8 cellular contexts compared by ENCODE assay signal in the genomic region with DNA sequence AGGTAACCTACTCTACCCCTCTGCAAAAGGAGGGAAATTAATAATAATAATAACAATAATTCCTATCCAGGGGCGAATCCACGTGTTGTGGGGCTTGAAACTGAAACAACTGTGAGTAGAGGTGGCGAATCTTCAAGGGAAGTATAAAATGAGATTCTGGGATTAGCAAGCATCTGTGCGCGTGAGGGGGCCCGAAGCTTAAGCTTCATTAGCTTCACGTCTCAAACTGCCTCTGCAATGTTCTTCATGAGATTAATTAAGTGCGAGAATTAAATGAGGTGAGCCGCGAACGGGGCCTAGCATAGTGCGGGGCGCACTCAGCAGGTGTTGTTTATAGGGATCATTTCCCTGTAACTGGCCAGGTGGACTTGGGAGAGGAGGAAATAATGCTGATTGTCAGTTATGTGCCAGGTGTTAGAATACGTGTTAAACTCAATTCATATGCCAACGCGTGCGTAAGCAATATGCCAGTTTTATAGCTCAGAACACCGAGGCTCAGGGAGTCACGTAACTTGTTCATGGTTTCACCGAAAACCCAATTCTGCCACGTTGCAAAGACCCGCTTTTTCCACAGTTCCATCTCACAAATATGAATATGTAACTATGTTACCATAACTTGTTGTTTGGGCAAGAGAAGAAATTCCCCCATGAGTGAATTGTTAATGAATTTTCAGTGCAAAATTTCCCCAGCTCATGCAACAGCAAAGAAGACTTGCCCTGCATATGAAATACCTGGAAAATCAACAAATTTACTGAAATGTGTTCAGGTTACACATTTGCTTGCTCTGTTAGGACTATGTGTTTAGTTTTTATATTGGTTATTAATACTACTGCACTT. TPM values are rescaled to one million over a fixed set of nuclear protein-coding genes. Genes with fewer than 3 reads are reported as not detected.
DNase-seq lines count a peak whose midpoint lies in the region; ATAC-seq and TF ChIP-seq lines count a peak whose summit lies in the region.

No MANE protein-coding gene starts in this region.

- H3K4me2 ChIP-seq in SK-N-SH = peak overlapping the region; percentile 87

- no peak for TF ChIP-seq CTCF in SK-N-SH (IDR thresholded peaks at IDR 0.05)
- TF ChIP-seq CTCF in progenitor cell of endocrine pancreas (IDR thresholded peaks at IDR 0.05; ENCODE audit: unreplicated experiment) = no peak

- DNase-seq in CD4-positive, alpha-beta memory T cell = peak in 1 of 5 donors; percentile 8
- no peak for DNase-seq in SK-N-SH
- DNase-seq in progenitor cell of endocrine pancreas (ENCODE audit: low spot score, unreplicated experiment) = no peak
- no peak for DNase-seq in hepatic stellate cell (ENCODE audit: low spot score)

- peak overlapping the region; percentile 62 to 98 (median 94) for H3K27ac Mint-ChIP-seq in CD4-positive, alpha-beta memory T cell
- peak overlapping the region; percentile 8 for H3K27ac Mint-ChIP-seq in progenitor cell of endocrine pancreas

- peaks cover 20% of the 10 kb centered on the region for H3K4me1 ChIP-seq in CD4-positive, alpha-beta memory T cell (ENCODE audit: insufficient read depth, low read length)
- peaks cover 0 to 16% of the 10 kb centered on the region in 2 experiments; a peak in 2 of 4 replicates for H3K4me1 ChIP-seq in SK-N-SH (ENCODE audit: control insufficient read depth in 1 of 2, insufficient read depth in 2 of 2, low read depth in 1 of 2, low read length in 1 of 2)
- no peaks in the 10 kb centered on the region for H3K4me1 ChIP-seq in esophagus (ENCODE audit: control insufficient read depth in 2 of 2, insufficient read depth in 2 of 2, low read length in 1 of 2)

- POLR2A ChIA-PET in CD4-positive, alpha-beta memory T cell (lab: Charles Lee; ENCODE audit: partially characterized antibody) = interaction anchor here (1.1 to 5.6 kb wide), 10 partner anchors 10 to 279 kb away, joined by 3 to 137 read pairs (median 6); partner anchors contain the start of genes LTV1 and SF3B5
- POLR2A ChIA-PET in SK-N-SH (lab: Yijun Ruan, JAX) = no interaction called here

- CTCF ChIA-PET in CD4-positive, alpha-beta memory T cell (lab: Charles Lee; ENCODE audit: partially characterized antibody) = interaction anchor here (0.6 to 3.2 kb wide), 6 partner anchors 9 to 256 kb away, joined by 3 to 20 read pairs (median 4); no protein-coding TSS in a partner anchor
- CTCF ChIA-PET in SK-N-SH (lab: Yijun Ruan, JAX) = interaction anchor here (1.1 to 1.6 kb wide), 4 partner anchors 27 to 154 kb away, joined by 3 to 4 read pairs (median 4); no protein-coding TSS in a partner anchor

- no peaks in the 10 kb centered on the region for H3K9me3 Mint-ChIP-seq in CD4-positive, alpha-beta memory T cell
- no peaks in the 10 kb centered on the region for H3K9me3 Mint-ChIP-seq in progenitor cell of endocrine pancreas (ENCODE audit: low read depth)

- peak overlapping the region; percentile 88 for H3K27ac ChIP-seq in CD4-positive, alpha-beta memory T cell (ENCODE audit: low read depth, low read length)
- H3K27ac ChIP-seq in SK-N-SH (ENCODE audit: low read depth in 2 of 2, low read length in 1 of 2) = no peak overlapping the region
- H3K27ac ChIP-seq in esophagus (ENCODE audit: low read depth in 2 of 2, low read length in 1 of 2) = peak overlapping the region in 1 of 2 donors; percentile 65

- no peak for TF ChIP-seq EP300 in SK-N-SH (IDR thresholded peaks at IDR 0.05; ENCODE audit: borderline replicate concordance in 1 of 2, low read depth in 1 of 2, low read length in 1 of 2)

- no peaks in the 10 kb centered on the region for H4K20me1 ChIP-seq in SK-N-SH (ENCODE audit: insufficient read depth)

- H3K9ac ChIP-seq in SK-N-SH = no peak overlapping the region

- H3K36me3 Mint-ChIP-seq in CD4-positive, alpha-beta memory T cell = peaks cover 0 to 5% of the 10 kb centered on the region in 2 donors
- no peaks in the 10 kb centered on the region for H3K36me3 Mint-ChIP-seq in progenitor cell of endocrine pancreas (ENCODE audit: insufficient read depth)

- ATAC-seq in GM21717 (IDR thresholded peaks at IDR 0.05; ENCODE audit: unreplicated experiment) (peak; percentile 1), HG02763 (IDR thresholded peaks at IDR 0.05; ENCODE audit: unreplicated experiment) (no peak), HG02642 (IDR thresholded peaks at IDR 0.05; ENCODE audit: poor library complexity, unreplicated experiment) (no peak)

- intact Hi-C loops in CD4-positive, alpha-beta memory T cell (cut with micrococcal nuclease) = loop anchor here (1.0 to 10.0 kb wide), 5 partner anchors 30 to 222 kb away; partner anchors contain the start of genes LTV1 and SF3B5

- no peak for TF ChIP-seq RAD21 in SK-N-SH (IDR thresholded peaks at IDR 0.05; ENCODE audit: low read length)

- no peaks in the 10 kb centered on the region for H3K27me3 ChIP-seq in CD4-positive, alpha-beta memory T cell (ENCODE audit: insufficient read depth, low read length)
- H3K27me3 ChIP-seq in SK-N-SH (ENCODE audit: insufficient read depth) (peaks cover 35% of the 10 kb centered on the region), esophagus (ENCODE audit: control insufficient read depth in 1 of 2, insufficient read depth in 2 of 2, low read length in 2 of 2) (no peaks in the 10 kb centered on the region)

- no peaks in the 10 kb centered on the region for H3K79me2 ChIP-seq in SK-N-SH (ENCODE audit: insufficient read depth)

- no peaks in the 10 kb centered on the region for H3K9me2 ChIP-seq in SK-N-SH

- 30% methylated on average over 22 of the region's 22 CpGs for WGBS in SK-N-SH (ENCODE audit: low lambda C conversion rate)
- WGBS in esophagus, 2 donors = 27 to 29% methylated on average over 22 of the region's 22 CpGs

- no peaks in the 10 kb centered on the region for H3F3A ChIP-seq in SK-N-SH (replicated peaks; ENCODE audit: insufficient read depth)

- peak overlapping the region; percentile 24 to 91 for H3K4me3 ChIP-seq in CD4-positive, alpha-beta memory T cell (ENCODE audit: low read length in 2 of 2)
- H3K4me3 ChIP-seq in SK-N-SH (ENCODE audit: low read depth in 2 of 2, low read length in 1 of 2) (peak overlapping the region in 1 of 2 experiments; percentile 52; a peak in 2 of 4 replicates), esophagus (ENCODE audit: low read depth in 1 of 2, low read length in 2 of 2) (peak overlapping the region; percentile 71 to 86)

- peak overlapping the region; percentile 80 to 94 (median 90) for H3K4me3 Mint-ChIP-seq in CD4-positive, alpha-beta memory T cell
- H3K4me3 Mint-ChIP-seq in progenitor cell of endocrine pancreas (ENCODE audit: low read depth) = peak overlapping the region; percentile 75

- peaks cover 21 to 36% (median 28%) of the 10 kb centered on the region in 4 donors for H3K4me1 Mint-ChIP-seq in CD4-positive, alpha-beta memory T cell
- peaks cover 6% of the 10 kb centered on the region for H3K4me1 Mint-ChIP-seq in progenitor cell of endocrine pancreas (ENCODE audit: low read depth)

- no peaks in the 10 kb centered on the region for H3K36me3 ChIP-seq in CD4-positive, alpha-beta memory T cell (ENCODE audit: insufficient read depth, low read length)
- H3K36me3 ChIP-seq in SK-N-SH (replicated peaks in 1 of 2; ENCODE audit: control insufficient read depth in 1 of 2, insufficient read depth in 2 of 2, low read length in 1 of 2) = no peaks in the 10 kb centered on the region
- no peaks in the 10 kb centered on the region for H3K36me3 ChIP-seq in esophagus (ENCODE audit: control insufficient read depth in 2 of 2, insufficient read depth in 2 of 2, low read length in 1 of 2)

- H3K9me3 ChIP-seq in CD4-positive, alpha-beta memory T cell (ENCODE audit: control insufficient read depth in 1 of 2, low read length in 2 of 2) = no peaks in the 10 kb centered on the region
- no peaks in the 10 kb centered on the region for H3K9me3 ChIP-seq in SK-N-SH
- no peaks in the 10 kb centered on the region for H3K9me3 ChIP-seq in esophagus (ENCODE audit: control insufficient read depth in 2 of 2, insufficient read depth in 1 of 2, low read depth in 1 of 2, low read length in 1 of 2)

- no peaks in the 10 kb centered on the region for H3K27me3 Mint-ChIP-seq in CD4-positive, alpha-beta memory T cell
- peaks cover 79% of the 10 kb centered on the region for H3K27me3 Mint-ChIP-seq in progenitor cell of endocrine pancreas

- H2AFZ ChIP-seq in SK-N-SH (ENCODE audit: low read depth) = peak overlapping the region; percentile 70

TF ChIP-seq in SK-N-SH, 30 proteins besides CTCF, POLR2A, EP300 and RAD21 (continues in another document):
- TF ChIP-seq RFX5 (IDR thresholded peaks at IDR 0.05; ENCODE audit: low read length) = no peak
- TF ChIP-seq, protein P1, sequence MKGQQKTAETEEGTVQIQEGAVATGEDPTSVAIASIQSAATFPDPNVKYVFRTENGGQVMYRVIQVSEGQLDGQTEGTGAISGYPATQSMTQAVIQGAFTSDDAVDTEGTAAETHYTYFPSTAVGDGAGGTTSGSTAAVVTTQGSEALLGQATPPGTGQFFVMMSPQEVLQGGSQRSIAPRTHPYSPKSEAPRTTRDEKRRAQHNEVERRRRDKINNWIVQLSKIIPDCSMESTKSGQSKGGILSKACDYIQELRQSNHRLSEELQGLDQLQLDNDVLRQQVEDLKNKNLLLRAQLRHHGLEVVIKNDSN (IDR thresholded peaks at IDR 0.05; ENCODE audit: borderline replicate concordance, low read depth) = no peak
- TF ChIP-seq YY1 (IDR thresholded peaks at IDR 0.05; ENCODE audit: low read depth) = no peak
- no peak for TF ChIP-seq SMC3 (IDR thresholded peaks at IDR 0.05; ENCODE audit: low read depth, low read length)
- TF ChIP-seq MEF2A (IDR thresholded peaks at IDR 0.05; ENCODE audit: borderline replicate concordance, low read depth) = no peak
- TF ChIP-seq TCF12 (IDR thresholded peaks at IDR 0.05) = no peak
- TF ChIP-seq FOSL2 (IDR thresholded peaks at IDR 0.05; ENCODE audit: borderline replicate concordance, low read depth) = no peak

RNA-seq across cellular contexts. Expression of gene SF3B5, which starts 30.3 kb away (rescaled TPM):
- total RNA-seq in CD4-positive, alpha-beta memory T cell = 10 to 100 TPM; 87.2 to 91.7 TPM
- 100 to 1,000 TPM; 339 to 379 TPM for polyA plus RNA-seq in CD4-positive, alpha-beta memory T cell
- polyA plus RNA-seq in SK-N-SH (2012; rRNA removed) (281 and 316 TPM in 2 replicates), esophagus (100 to 1,000 TPM in 1 of 2 donors, 10 to 100 TPM in 1; 65.5 to 206 TPM)
- polyA plus RNA-seq in SK-N-SH (2012; cell fraction: cytosol; rRNA removed) = 203 and 268 TPM in 2 replicates
- 115 and 168 TPM in 2 replicates for polyA plus RNA-seq in SK-N-SH (2012; cell fraction: nucleus; rRNA removed)
- total RNA-seq in progenitor cell of endocrine pancreas = 115 and 116 TPM in 2 replicates

RNA-seq across cellular contexts. Expression of gene PLAGL1, which starts 57.0 kb away (rescaled TPM):
- total RNA-seq in CD4-positive, alpha-beta memory T cell = 1 to 10 TPM; 4.1 to 4.7 TPM
- 1 to 10 TPM in 1 of 2 donors, under 1 TPM in 1; 0.89 to 1.2 TPM for polyA plus RNA-seq in CD4-positive, alpha-beta memory T cell
- polyA plus RNA-seq in SK-N-SH (2012; rRNA removed) (22.6 and 25.8 TPM in 2 replicates), esophagus (10 to 100 TPM; 18.7 to 21.0 TPM)
- polyA plus RNA-seq in SK-N-SH (2012; cell fraction: cytosol; rRNA removed) = 11.3 and 14.0 TPM in 2 replicates
- polyA plus RNA-seq in SK-N-SH (2012; cell fraction: nucleus; rRNA removed) = 118 and 136 TPM in 2 replicates
- total RNA-seq in progenitor cell of endocrine pancreas = 23.7 and 28.1 TPM in 2 replicates

Comparison
In these comparisons a context has a peak if more than half of its experiments do, and no peak if none do; other contexts are left out.
1. RNA of gene PLAGL1, which starts 57.0 kb away (polyA plus RNA-seq): 11.3 to 136 TPM in SK-N-SH and 18.7 to 21.0 TPM in esophagus; 0.89 to 1.2 TPM in CD4-positive, alpha-beta memory T cell; every median in the first group is over 4 times any median in the second.